Comparison of ENCODE assay signal across 10 cellular contexts in the genomic region with DNA sequence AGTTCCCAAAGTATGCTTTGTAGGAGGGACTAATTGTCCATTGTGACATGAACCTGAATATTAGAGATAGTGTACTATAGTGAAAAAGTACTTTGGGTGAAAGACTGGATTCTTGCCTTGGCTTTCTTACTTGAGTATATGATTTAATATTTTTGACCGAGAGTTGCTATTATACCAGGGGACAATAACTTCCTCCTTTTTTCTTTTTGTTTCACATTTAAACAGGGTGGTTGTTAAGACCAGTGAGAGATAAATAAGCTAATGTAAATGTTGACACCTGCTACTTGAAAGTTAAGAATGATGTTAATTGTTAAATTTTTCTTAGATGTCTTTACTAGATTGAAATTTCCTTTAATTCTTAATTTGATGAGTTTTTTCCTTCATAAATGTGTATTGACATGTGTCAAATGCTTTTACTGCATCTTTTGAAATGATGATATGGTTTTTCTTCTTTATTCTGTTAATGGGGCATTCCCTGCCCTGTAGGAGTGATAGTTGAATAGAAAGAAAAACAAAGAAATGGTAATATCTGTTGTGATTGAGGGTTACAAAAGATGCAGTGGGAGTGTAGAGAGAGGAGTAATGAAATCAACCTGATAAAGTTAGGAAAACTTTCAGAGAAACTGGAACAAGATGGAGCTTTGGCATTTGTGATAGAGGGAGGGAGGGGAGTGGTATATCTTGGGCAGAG. TPM values are rescaled to one million over a fixed set of nuclear protein-coding genes. Genes with fewer than 3 reads are reported as not detected.
A peak's percentile ranks its signal among the peaks of the same experiment; 100 is the strongest.
DNase-seq lines count a peak whose midpoint lies in the region; ATAC-seq, FAIRE-seq and TF ChIP-seq lines count a peak whose summit lies in the region.
"Had no signal": no experiment of that assay in that cellular context is flagged by ENCODE, and none has a peak within 500 bp of the region (broad histone marks: within the 10 kb centered on the region; RNA-seq: fewer than 3 reads in every experiment).

No MANE protein-coding gene starts in this region.

- H2AFZ ChIP-seq in GM12878 (ENCODE audit: control insufficient read depth, low read depth, low read length), result no peak overlapping the region

- H3K9ac ChIP-seq in GM12878 (ENCODE audit: control insufficient read depth, insufficient read depth, low read length), result no peak overlapping the region
- no peak overlapping the region for H3K9ac ChIP-seq in skeletal muscle satellite cell (ENCODE audit: low read depth, low read length)

- SMC1A ChIA-PET in GM12878 (lab: Charles Lee; ENCODE audit: uncharacterized antibody, unreplicated experiment), result interaction anchor here (0.6 to 3.1 kb wide), 9 partner anchors 9 to 703 kb away, joined by 3 to 8 read pairs (median 4); no protein-coding TSS in a partner anchor

- TF ChIP-seq POLR2A in GM12878 (IDR thresholded peaks at IDR 0.05; ENCODE audit: low read depth, low read length), result no peak

- in situ Hi-C loops in GM12878 (cut with MboI), result no loop called here

- ATAC-seq in activated CD8-positive, alpha-beta T cell treated with anti-CD3 and anti-CD28 coated beads for 36 hours, result no peak
- no peak for ATAC-seq in activated CD8-positive, alpha-beta T cell treated with anti-CD3 and anti-CD28 coated beads, Interleukin-2, amount 10 ng/mL, durations not matched to agents 7 days and 5 days
- ATAC-seq in HG03571 (IDR thresholded peaks at IDR 0.05; ENCODE audit: unreplicated experiment) (peak; percentile 63), GM12878 (peak; percentile 88), GM18519 (IDR thresholded peaks at IDR 0.05; ENCODE audit: low FRiP score, unreplicated experiment) (no peak)
- ATAC-seq: activated CD8-positive, alpha-beta memory T cell treated with anti-CD3 and anti-CD28 coated beads, Interleukin-2, amount 10 ng/mL, durations not matched to agents 7 days and 5 days had no signal

- BruUV-seq in GM12878 (replicated peaks; lab: Mats Ljungman, UMichigan), result no TSS peak

- H3K4me3 Mint-ChIP-seq in activated CD8-positive, alpha-beta T cell treated with anti-CD3 and anti-CD28 coated beads for 36 hours, result peak overlapping the region; percentile 13
- H3K4me3 Mint-ChIP-seq in activated CD8-positive, alpha-beta T cell treated with anti-CD3 and anti-CD28 coated beads, Interleukin-2, amount 10 ng/mL, durations not matched to agents 7 days and 5 days, result no peak overlapping the region
- H3K4me3 Mint-ChIP-seq: activated CD8-positive, alpha-beta memory T cell treated with anti-CD3 and anti-CD28 coated beads, Interleukin-2, amount 10 ng/mL, durations not matched to agents 7 days and 5 days had no signal

- H3K9me3 ChIP-seq in GM12878 (replicated peaks; ENCODE audit: control insufficient read depth, insufficient read depth, low read length) (peaks cover 5% of the 10 kb centered on the region; the same call in 2 of the 3 replicates), skeletal muscle satellite cell (replicated peaks; ENCODE audit: low read length) (no peaks in the 10 kb centered on the region)
- H3K9me3 ChIP-seq: colonic mucosa had no signal

- peaks cover 3% of the 10 kb centered on the region; the same call in 1 of the 2 replicates for H4K20me1 ChIP-seq in GM12878 (ENCODE audit: control insufficient read depth, insufficient read depth)

- H3K36me3 Mint-ChIP-seq in activated CD8-positive, alpha-beta T cell treated with anti-CD3 and anti-CD28 coated beads for 36 hours (ENCODE audit: low read depth), result peaks cover 28% of the 10 kb centered on the region
- peaks cover 26% of the 10 kb centered on the region for H3K36me3 Mint-ChIP-seq in activated CD8-positive, alpha-beta T cell treated with anti-CD3 and anti-CD28 coated beads, Interleukin-2, amount 10 ng/mL, durations not matched to agents 7 days and 5 days (ENCODE audit: low read depth)

- intact Hi-C loops in activated CD8-positive, alpha-beta T cell treated with anti-CD3 and anti-CD28 coated beads for 36 hours (cut with micrococcal nuclease), result no loop called here
- intact Hi-C loops in GM12878 (cut with micrococcal nuclease; ENCODE audit: unreplicated experiment), result loop anchor here (5.0 to 10.0 kb wide), 3 partner anchors 46 to 163 kb away; no protein-coding TSS in a partner anchor

- RAD21 ChIA-PET in GM12878 (lab: Charles Lee; ENCODE audit: unreplicated experiment), result interaction anchor here (0.6 to 3.0 kb wide), 3 partner anchors 9 to 37 kb away, joined by 3 to 10 read pairs (median 3); no protein-coding TSS in a partner anchor

- H3K4me3 ChIP-seq in GM12878 (no peak overlapping the region), skeletal muscle satellite cell (ENCODE audit: low read length) (no peak overlapping the region)
- H3K4me3 ChIP-seq: colonic mucosa had no signal

- peaks cover 28% of the 10 kb centered on the region for H3K4me1 ChIP-seq in GM12878 (ENCODE audit: control insufficient read depth, insufficient read depth, low read length)
- H3K4me1 ChIP-seq in skeletal muscle satellite cell (ENCODE audit: control insufficient read depth, insufficient read depth, low read length), result peaks cover 37% of the 10 kb centered on the region
- H3K4me1 ChIP-seq: colonic mucosa had no signal

- TF ChIP-seq RAD21 in GM12878 (IDR thresholded peaks at IDR 0.05; ENCODE audit: insufficient read depth, low read depth, low read length), result no peak

- POLR2A ChIA-PET in activated CD8-positive, alpha-beta T cell treated with anti-CD3 and anti-CD28 coated beads for 36 hours (lab: Charles Lee), result interaction anchor here (0.7 to 1.7 kb wide), 2 partner anchors 10 to 55 kb away, joined by 3 to 4 read pairs; no protein-coding TSS in a partner anchor
- POLR2A ChIA-PET in activated CD8-positive, alpha-beta T cell treated with anti-CD3 and anti-CD28 coated beads, Interleukin-2, amount 10 ng/mL, durations not matched to agents 7 days and 5 days (lab: Charles Lee), result no interaction called here
- POLR2A ChIA-PET in GM12878 (lab: Charles Lee), result interaction anchor here (2.3 kb wide), 1 partner anchor 15 kb away, joined by 6 read pairs; no protein-coding TSS in a partner anchor

- peaks cover 61% of the 10 kb centered on the region for H3K4me1 Mint-ChIP-seq in activated CD8-positive, alpha-beta T cell treated with anti-CD3 and anti-CD28 coated beads for 36 hours (ENCODE audit: low read depth)
- H3K4me1 Mint-ChIP-seq in activated CD8-positive, alpha-beta T cell treated with anti-CD3 and anti-CD28 coated beads, Interleukin-2, amount 10 ng/mL, durations not matched to agents 7 days and 5 days (ENCODE audit: low read depth), result peaks cover 34% of the 10 kb centered on the region

- no peak for DNase-seq in activated CD8-positive, alpha-beta T cell treated with anti-CD3 and anti-CD28 coated beads for 36 hours
- DNase-seq in activated CD8-positive, alpha-beta T cell treated with anti-CD3 and anti-CD28 coated beads, Interleukin-2, amount 10 ng/mL, durations not matched to agents 7 days and 5 days, result no peak
- no peak for DNase-seq in GM12878 (ENCODE audit: low read depth, low spot score)
- DNase-seq in NCI-H345 (lab: John Stamatoyannopoulos, UW), result no peak
- no peak for DNase-seq in NCI-H1092 treated with DMSO at 0.1 percent for 48 hours (lab: John Stamatoyannopoulos, UW)
- DNase-seq: activated CD8-positive, alpha-beta memory T cell treated with anti-CD3 and anti-CD28 coated beads, Interleukin-2, amount 10 ng/mL, durations not matched to agents 7 days and 5 days; colonic mucosa had no signal

- H3K79me2 ChIP-seq in GM12878 (ENCODE audit: control insufficient read depth, insufficient read depth, low read length), result peaks cover 86% of the 10 kb centered on the region

- TF ChIP-seq EP300 in GM12878 (IDR thresholded peaks at IDR 0.05; ENCODE audit: borderline replicate concordance in 1 of 2, control insufficient read depth in 1 of 2, low read depth in 2 of 2, low read length in 2 of 2), result no peak

- peaks cover 12% of the 10 kb centered on the region for H3K9me3 Mint-ChIP-seq in activated CD8-positive, alpha-beta T cell treated with anti-CD3 and anti-CD28 coated beads for 36 hours
- H3K9me3 Mint-ChIP-seq in activated CD8-positive, alpha-beta T cell treated with anti-CD3 and anti-CD28 coated beads, Interleukin-2, amount 10 ng/mL, durations not matched to agents 7 days and 5 days (ENCODE audit: insufficient read depth), result peaks cover 8% of the 10 kb centered on the region

- H3K36me3 ChIP-seq in GM12878 (ENCODE audit: control insufficient read depth in 2 of 2, insufficient read depth in 2 of 2, low read length in 1 of 2), result peaks cover 0 to 6% of the 10 kb centered on the region in 2 experiments; a peak in 1 of 4 replicates
- H3K36me3 ChIP-seq in skeletal muscle satellite cell (ENCODE audit: insufficient read depth, low read length), result no peaks in the 10 kb centered on the region
- H3K36me3 ChIP-seq: colonic mucosa had no signal

- CTCF ChIA-PET in activated CD8-positive, alpha-beta T cell treated with anti-CD3 and anti-CD28 coated beads for 36 hours (lab: Charles Lee), result interaction anchor here (1.0 to 1.7 kb wide), 2 partner anchors 10 to 21 kb away, joined by 3 to 6 read pairs; no protein-coding TSS in a partner anchor
- CTCF ChIA-PET in activated CD8-positive, alpha-beta T cell treated with anti-CD3 and anti-CD28 coated beads, Interleukin-2, amount 10 ng/mL, durations not matched to agents 7 days and 5 days (lab: Charles Lee), result interaction anchor here (0.6 kb wide), 1 partner anchor 702 kb away, joined by 3 read pairs; no protein-coding TSS in a partner anchor
- CTCF ChIA-PET in GM12878 (lab: Yijun Ruan, JAX), result interaction anchor here (1.0 to 3.2 kb wide), 4 partner anchors 10 to 77 kb away, joined by 5 to 9 read pairs (median 8); no protein-coding TSS in a partner anchor

- no peak for TF ChIP-seq CTCF in activated CD8-positive, alpha-beta T cell treated with anti-CD3 and anti-CD28 coated beads for 36 hours (IDR thresholded peaks at IDR 0.05)
- no peak for TF ChIP-seq CTCF in GM12878 (IDR thresholded peaks at IDR 0.05 in 2 of 3, conservative IDR thresholded peaks at IDR 0.05 in 1 of 3; ENCODE audit: control insufficient read depth in 2 of 3, extremely low read depth in 1 of 3, insufficient read depth in 1 of 3, low read depth in 3 of 3, low read length in 3 of 3)

- no peaks in the 10 kb centered on the region for H3K27me3 ChIP-seq in GM12878 (replicated peaks in 1 of 2; ENCODE audit: control insufficient read depth in 2 of 2, insufficient read depth in 2 of 2, low read length in 1 of 2)
- no peaks in the 10 kb centered on the region for H3K27me3 ChIP-seq in skeletal muscle satellite cell (ENCODE audit: control insufficient read depth, insufficient read depth, low read length)
- H3K27me3 ChIP-seq: colonic mucosa had no signal

- 0% methylated on average over 1 of the region's 1 CpG for WGBS in GM12878 (ENCODE audit: insufficient coverage, insufficient replicate concordance, low lambda C conversion rate, missing lambda C conversion rate)

- no peak for FAIRE-seq in GM12878 (lab: Jason Lieb, UNC)

- H3K27me3 Mint-ChIP-seq in activated CD8-positive, alpha-beta T cell treated with anti-CD3 and anti-CD28 coated beads for 36 hours, result no peaks in the 10 kb centered on the region
- no peaks in the 10 kb centered on the region for H3K27me3 Mint-ChIP-seq in activated CD8-positive, alpha-beta T cell treated with anti-CD3 and anti-CD28 coated beads, Interleukin-2, amount 10 ng/mL, durations not matched to agents 7 days and 5 days (ENCODE audit: low read depth)
- H3K27me3 Mint-ChIP-seq: activated CD8-positive, alpha-beta memory T cell treated with anti-CD3 and anti-CD28 coated beads, Interleukin-2, amount 10 ng/mL, durations not matched to agents 7 days and 5 days had no signal

- peak overlapping the region; percentile 48 for H3K27ac ChIP-seq in GM12878 (ENCODE audit: control insufficient read depth, insufficient read depth)
- H3K27ac ChIP-seq: colonic mucosa had no signal

- H3K27ac Mint-ChIP-seq in activated CD8-positive, alpha-beta T cell treated with anti-CD3 and anti-CD28 coated beads for 36 hours, result peak overlapping the region; percentile 81
- H3K27ac Mint-ChIP-seq in activated CD8-positive, alpha-beta T cell treated with anti-CD3 and anti-CD28 coated beads, Interleukin-2, amount 10 ng/mL, durations not matched to agents 7 days and 5 days, result no peak overlapping the region
- H3K27ac Mint-ChIP-seq: activated CD8-positive, alpha-beta memory T cell treated with anti-CD3 and anti-CD28 coated beads, Interleukin-2, amount 10 ng/mL, durations not matched to agents 7 days and 5 days had no signal

- peak overlapping the region; percentile 69 for H3K4me2 ChIP-seq in GM12878 (ENCODE audit: control insufficient read depth, insufficient read depth)
- H3K4me2 ChIP-seq in skeletal muscle satellite cell (ENCODE audit: low read length), result peak overlapping the region; percentile 37

RNA-seq across cellular contexts. Expression of a gene that starts 48.4 kb away (rescaled TPM):
- total RNA-seq in activated CD8-positive, alpha-beta T cell treated with anti-CD3 and anti-CD28 coated beads for 36 hours, result 10 to 100 TPM; 32.3 to 37.9 TPM
- total RNA-seq in activated CD8-positive, alpha-beta T cell treated with anti-CD3 and anti-CD28 coated beads, Interleukin-2, amount 10 ng/mL, durations not matched to agents 7 days and 5 days, result 10 to 100 TPM; 27.5 to 29.2 TPM
- total RNA-seq in GM12878 (2013; cell fraction: nucleolus; rRNA removed), result 26.2 and 26.9 TPM in 2 replicates
- total RNA-seq in GM12878 (2014; rRNA removed) (8.2 and 10.7 TPM in 2 replicates), GM12878 (2014; rRNA removed; fragmentation: Illumina TruSeq; extraction: Trizol) (18.2 and 19.1 TPM in 2 replicates), GM12878 (2021) (34.4 and 38.0 TPM in 2 replicates)
- 25.3 TPM for polyA plus RNA-seq in GM12878 (2011; ENCODE audit: low read depth)
- polyA plus RNA-seq in GM12878 (2011; rRNA removed) (16.0 and 17.0 TPM in 2 replicates), GM12878 (2014; fragmentation: Illumina TruSeq; extraction: Trizol) (29.1 and 34.3 TPM in 2 replicates), GM12878 (2014; fragmentation: Nextera tagmentation; extraction: Ambion mirVana) (1 to 10 TPM in 1 of 2 experiments, under 1 TPM in 1; 0.90 to 1.8 TPM), GM12878 (2014; rRNA removed) (16.9 and 17.2 TPM in 2 replicates), GM12878 (2016; fragmentation: Nextera tagmentation; extraction: Ambion mirVana) (10 to 100 TPM in 1 of 2 experiments, 1 to 10 TPM in 1; 5.3 to 15.7 TPM)
- polyA plus RNA-seq in GM12878 (2011; cell fraction: cytosol; rRNA removed), result 9.5 and 13.2 TPM in 2 replicates
- 7.8 and 10.9 TPM in 2 replicates for polyA plus RNA-seq in GM12878 (2011; cell fraction: nucleus; rRNA removed)
- 50.6 and 56.3 TPM in 2 replicates for polyA plus RNA-seq in GM12878 (2012)
- polyA minus RNA-seq in GM12878 (2011; rRNA and poly(A)+ RNA removed), result 10.6 and 11.9 TPM in 2 replicates
- 13.6 and 16.2 TPM in 2 replicates for polyA minus RNA-seq in GM12878 (2011; cell fraction: cytosol; rRNA and poly(A)+ RNA removed)
- 10.0 and 25.9 TPM in 2 replicates for polyA minus RNA-seq in GM12878 (2011; cell fraction: nucleus; rRNA and poly(A)+ RNA removed)
- 10.1 and 12.0 TPM in 2 replicates for total RNA-seq in skeletal muscle satellite cell (2012; rRNA removed)

Comparison
In these comparisons a context has a peak if more than half of its experiments do, and no peak if none do; other contexts are left out.
1. ATAC-seq: peak in HG03571 (single experiment) and GM12878 (single experiment); none in activated CD8-positive, alpha-beta T cell treated with anti-CD3 and anti-CD28 coated beads for 36 hours (single experiment), activated CD8-positive, alpha-beta T cell treated with anti-CD3 and anti-CD28 coated beads, Interleukin-2, amount 10 ng/mL, durations not matched to agents 7 days and 5 days (single experiment) and GM18519 (single experiment).